Comparison of ENCODE assay signal across 16 cellular contexts in genomic region chr10:62233494-62234283, GRCh38. TPM values are rescaled to one million over a fixed set of nuclear protein-coding genes. Genes with fewer than 3 reads are reported as not detected.
DNase-seq lines count a peak whose midpoint lies in the region; ATAC-seq, FAIRE-seq and TF ChIP-seq lines count a peak whose summit lies in the region.
"Had no signal": no experiment of that assay in that cellular context is flagged by ENCODE, and none has a peak within 500 bp of the region (broad histone marks: within the 10 kb centered on the region; RNA-seq: fewer than 3 reads in every experiment).

No MANE protein-coding gene starts in this region.

- TSS peak; percentile 12 for BruUV-seq in IMR-90 (replicated peaks; lab: Mats Ljungman, UMichigan)

- no peaks in the 10 kb centered on the region for H3K27me3 ChIP-seq in IMR-90 (ENCODE audit: control insufficient read depth, insufficient read depth, low read length)
- H3K27me3 ChIP-seq in bronchial epithelial cell (ENCODE audit: control insufficient read depth, insufficient read depth, low read length): no peaks in the 10 kb centered on the region
- no peaks in the 10 kb centered on the region for H3K27me3 ChIP-seq in esophagus muscularis mucosa
- H3K27me3 ChIP-seq: upper lobe of left lung had no signal

- peak overlapping the region; percentile 5 for H2AK9ac ChIP-seq in IMR-90 (replicated peaks; ENCODE audit: low read depth, low read length, poor library complexity)

- peaks cover 0 to 4% of the 10 kb centered on the region in 2 experiments; a peak in 2 of 4 replicates for H3K79me1 ChIP-seq in IMR-90 (ENCODE audit: low read depth in 1 of 2, low read length in 2 of 2)

- peak overlapping the region; percentile 100 for H2BK5ac ChIP-seq in IMR-90 (ENCODE audit: low read depth, low read length, poor library complexity, severe bottlenecking)

- TF ChIP-seq EP300 in esophagus muscularis mucosa (IDR thresholded peaks at IDR 0.05): no peak

- dilution Hi-C loops in IMR-90 (cut with HindIII; ENCODE audit: low sequenced_read_pairs, unreplicated experiment): no loop called here

- in situ Hi-C loops in IMR-90 (cut with MboI; ENCODE audit: low sequenced_read_pairs): loop anchor here (5.0 to 25.0 kb wide), 4 partner anchors 136 to 1421 kb away; partner anchors contain the start of genes ARID5B and RHOBTB1

- peak overlapping the region; percentile 99 for H3K18ac ChIP-seq in IMR-90 (ENCODE audit: low read depth, low read length)

- H3K27me3 Mint-ChIP-seq in activated CD4-positive, alpha-beta T cell treated with anti-CD3 and anti-CD28 coated beads for 36 hours: no peaks in the 10 kb centered on the region
- H3K27me3 Mint-ChIP-seq in nephron progenitor cell (ENCODE audit: low read depth, poor library complexity): no peaks in the 10 kb centered on the region
- H3K27me3 Mint-ChIP-seq: naive thymus-derived CD8-positive, alpha-beta T cell had no signal

- H4K5ac ChIP-seq in IMR-90 (ENCODE audit: low read depth, low read length): peak overlapping the region; percentile 99

- peaks cover 3% of the 10 kb centered on the region; the same call in 1 of the 2 replicates for H3K9me1 ChIP-seq in IMR-90 (ENCODE audit: insufficient read depth, low read length)

- H3K4ac ChIP-seq in IMR-90 (ENCODE audit: low read depth, low read length): peak overlapping the region; percentile 98

- peak overlapping the region; percentile 82 for H3K27ac Mint-ChIP-seq in activated CD4-positive, alpha-beta T cell treated with anti-CD3 and anti-CD28 coated beads for 36 hours
- peak overlapping the region; percentile 75 for H3K27ac Mint-ChIP-seq in nephron progenitor cell
- H3K27ac Mint-ChIP-seq: H9 had no signal

- H3K4me1 Mint-ChIP-seq in activated CD4-positive, alpha-beta T cell treated with anti-CD3 and anti-CD28 coated beads for 36 hours: peaks cover 36% of the 10 kb centered on the region
- peaks cover 1% of the 10 kb centered on the region for H3K4me1 Mint-ChIP-seq in nephron progenitor cell

- no peaks in the 10 kb centered on the region for H3K9me3 Mint-ChIP-seq in activated CD4-positive, alpha-beta T cell treated with anti-CD3 and anti-CD28 coated beads for 36 hours (ENCODE audit: low read depth)
- H3K9me3 Mint-ChIP-seq in nephron progenitor cell: no peaks in the 10 kb centered on the region
- H3K9me3 Mint-ChIP-seq: H9; naive thymus-derived CD8-positive, alpha-beta T cell had no signal

- peak overlapping the region; percentile 52 for H3K4me3 Mint-ChIP-seq in activated CD4-positive, alpha-beta T cell treated with anti-CD3 and anti-CD28 coated beads for 36 hours
- H3K4me3 Mint-ChIP-seq in nephron progenitor cell: no peak overlapping the region
- H3K4me3 Mint-ChIP-seq: H9 had no signal

- intact Hi-C loops in activated CD4-positive, alpha-beta T cell treated with anti-CD3 and anti-CD28 coated beads for 36 hours (cut with DNase I, micrococcal nuclease): loop anchor here in 1 of 2 experiments (10.0 kb wide), 1 partner anchor 1509 kb away; no protein-coding TSS in a partner anchor
- intact Hi-C loops in IMR-90 (cut with micrococcal nuclease): loop anchor here (5.0 kb wide), 1 partner anchor 96 kb away; no protein-coding TSS in a partner anchor
- intact Hi-C loops in esophagus muscularis mucosa (cut with DNase I): no loop called here

- H3K4me3 ChIP-seq in IMR-90 (ENCODE audit: insufficient read depth, low read depth, low read length) (no peak overlapping the region), bronchial epithelial cell (ENCODE audit: low read depth, low read length) (no peak overlapping the region), esophagus muscularis mucosa (no peak overlapping the region)
- H3K4me3 ChIP-seq: upper lobe of left lung had no signal

- peak overlapping the region; percentile 48 for H3K9ac ChIP-seq in IMR-90 (ENCODE audit: low read depth, low read length)

- ATAC-seq in activated CD4-positive, alpha-beta T cell treated with anti-CD3 and anti-CD28 coated beads for 36 hours: no peak
- peak; percentile 22 for ATAC-seq in IMR-90 (ENCODE audit: low read depth)
- ATAC-seq: naive thymus-derived CD8-positive, alpha-beta T cell had no signal

- no peak for TF ChIP-seq RAD21 in IMR-90 (IDR thresholded peaks at IDR 0.05; ENCODE audit: low read length)

- no peak for TF ChIP-seq POLR2A in IMR-90 (IDR thresholded peaks at IDR 0.05; ENCODE audit: low read depth, low read length)
- no peak for TF ChIP-seq POLR2A in esophagus muscularis mucosa (IDR thresholded peaks at IDR 0.05; ENCODE audit: low read depth)

- H3K27ac ChIP-seq in IMR-90 (ENCODE audit: insufficient read depth, low read length) (peak overlapping the region; percentile 100), esophagus muscularis mucosa (replicated peaks in 1 of 4) (no peak overlapping the region)
- H3K27ac ChIP-seq: upper lobe of left lung, VCaP had no signal

- no peak overlapping the region for H2AFZ ChIP-seq in IMR-90 (replicated peaks; ENCODE audit: low read length, poor library complexity)

- peak overlapping the region; percentile 99 for H2BK120ac ChIP-seq in IMR-90 (ENCODE audit: low read depth, low read length)

- FAIRE-seq in bronchial epithelial cell (lab: Jason Lieb, UNC): no peak

- no peak for DNase-seq in activated CD4-positive, alpha-beta T cell treated with anti-CD3 and anti-CD28 coated beads for 36 hours
- DNase-seq in activated CD4-positive, alpha-beta T cell treated with anti-CD3 and anti-CD28 coated beads, Interleukin-2, amount 50 U/mL, for 1 hour: no peak
- DNase-seq in IMR-90 (peak; percentile 25), bronchial epithelial cell (ENCODE audit: low read depth) (peak; percentile 40), nephron progenitor cell (no peak), GF-D8 (lab: John Stamatoyannopoulos, UW) (no peak), esophagus muscularis mucosa (ENCODE audit: extremely low spot score) (no peak), SW 1271 (lab: John Stamatoyannopoulos, UW) (no peak)
- DNase-seq: activated effector memory CD4-positive, alpha-beta T cell treated with anti-CD3 and anti-CD28 coated beads, Interleukin-2, amount 50 U/mL, for 16 hours; DND-41; H9; naive thymus-derived CD8-positive, alpha-beta T cell; NCI-H1092 treated with DMSO at 0.1 percent for 48 hours; NCI-H524; upper lobe of left lung had no signal

- peak overlapping the region; percentile 90 for H4K91ac ChIP-seq in IMR-90 (ENCODE audit: insufficient read depth, low read depth, low read length)

- 100% methylated on average over 1 of the region's 6 CpGs; no CpG with 5 or more reads in 1 of the 2 experiments for WGBS in IMR-90 (ENCODE audit: extremely low coverage in 2 of 2, insufficient read length in 1 of 2), 2 experiments
- 80% methylated on average over 6 of the region's 6 CpGs for WGBS in esophagus muscularis mucosa

- no peaks in the 10 kb centered on the region for H3K36me3 ChIP-seq in IMR-90 (ENCODE audit: control insufficient read depth, insufficient read depth, low read length)
- no peaks in the 10 kb centered on the region for H3K36me3 ChIP-seq in bronchial epithelial cell (ENCODE audit: control insufficient read depth, insufficient read depth, low read length)
- H3K36me3 ChIP-seq in esophagus muscularis mucosa: no peaks in the 10 kb centered on the region
- H3K36me3 ChIP-seq: upper lobe of left lung had no signal

- H3K14ac ChIP-seq in IMR-90 (replicated peaks; ENCODE audit: low read depth, low read length): peak overlapping the region; percentile 47

- no peaks in the 10 kb centered on the region for H3K9me3 ChIP-seq in IMR-90 (ENCODE audit: control insufficient read depth, insufficient read depth, low read length)
- no peaks in the 10 kb centered on the region for H3K9me3 ChIP-seq in esophagus muscularis mucosa
- H3K9me3 ChIP-seq: upper lobe of left lung had no signal

- peak overlapping the region; percentile 75 for H2BK15ac ChIP-seq in IMR-90 (ENCODE audit: low read depth, low read length)

- peak overlapping the region; percentile 57; the same call in 1 of the 2 replicates for H3K4me2 ChIP-seq in IMR-90 (ENCODE audit: low read depth, low read length)

- POLR2A ChIA-PET in activated CD4-positive, alpha-beta T cell treated with anti-CD3 and anti-CD28 coated beads for 36 hours (lab: Charles Lee): interaction anchor here (0.5 to 1.1 kb wide), 2 partner anchors 184 to 209 kb away, joined by 3 read pairs; no protein-coding TSS in a partner anchor
- POLR2A ChIA-PET in IMR-90 (lab: Charles Lee; ENCODE audit: unreplicated experiment): interaction anchor here (0.6 to 1.5 kb wide), 3 partner anchors 12 to 183 kb away, joined by 6 to 11 read pairs (median 10); no protein-coding TSS in a partner anchor

- H3K23ac ChIP-seq in IMR-90 (ENCODE audit: low read depth, low read length): peak overlapping the region; percentile 95

- peaks cover 11% of the 10 kb centered on the region for H3K36me3 Mint-ChIP-seq in activated CD4-positive, alpha-beta T cell treated with anti-CD3 and anti-CD28 coated beads for 36 hours (ENCODE audit: low read depth)
- peaks cover 16% of the 10 kb centered on the region for H3K36me3 Mint-ChIP-seq in nephron progenitor cell (ENCODE audit: low read depth)
- H3K36me3 Mint-ChIP-seq: naive thymus-derived CD8-positive, alpha-beta T cell had no signal

- no peaks in the 10 kb centered on the region for H4K20me1 ChIP-seq in IMR-90 (ENCODE audit: insufficient read depth, low read length)

- CTCF ChIA-PET in activated CD4-positive, alpha-beta T cell treated with anti-CD3 and anti-CD28 coated beads for 36 hours (lab: Charles Lee): interaction anchor here (1.0 to 1.9 kb wide), 4 partner anchors 12 to 190 kb away, joined by 3 to 8 read pairs (median 6); no protein-coding TSS in a partner anchor
- CTCF ChIA-PET in IMR-90 (lab: Yijun Ruan, JAX): interaction anchor here (0.6 kb wide), 1 partner anchor 1077 kb away, joined by 5 read pairs; no protein-coding TSS in a partner anchor

- TF ChIP-seq CTCF in IMR-90 (conservative IDR thresholded peaks at IDR 0.05; ENCODE audit: low read depth, low read length): no peak
- no peak for TF ChIP-seq CTCF in bronchial epithelial cell (IDR thresholded peaks at IDR 0.05; ENCODE audit: insufficient read depth, low read length, severe bottlenecking)
- no peak for TF ChIP-seq CTCF in nephron progenitor cell (IDR thresholded peaks at IDR 0.05)
- no peak for TF ChIP-seq CTCF in esophagus muscularis mucosa (IDR thresholded peaks at IDR 0.05)

- H4K8ac ChIP-seq in IMR-90 (ENCODE audit: low read depth in 2 of 2, low read length in 2 of 2): peak overlapping the region; percentile 65 to 89

- H3K56ac ChIP-seq in IMR-90 (ENCODE audit: extremely low read depth, insufficient read depth, low read length): peak overlapping the region; percentile 71

- peak overlapping the region; percentile 95 for H2AK5ac ChIP-seq in IMR-90 (ENCODE audit: low read depth, low read length)

- H3K4me1 ChIP-seq in IMR-90 (ENCODE audit: control insufficient read depth, insufficient read depth, low read length): peaks cover 21% of the 10 kb centered on the region
- peaks cover 3 to 27% (median 15%) of the 10 kb centered on the region in 4 donors for H3K4me1 ChIP-seq in esophagus muscularis mucosa
- H3K4me1 ChIP-seq: upper lobe of left lung had no signal

- peak overlapping the region; percentile 82 for H2BK20ac ChIP-seq in IMR-90 (ENCODE audit: low read depth, low read length)

RNA-seq across cellular contexts. Expression of gene RTKN2, which starts 35.0 kb away (rescaled TPM):
- total RNA-seq in activated CD4-positive, alpha-beta T cell treated with anti-CD3 and anti-CD28 coated beads for 36 hours: 1 to 10 TPM; 4.8 TPM
- total RNA-seq in IMR-90 (2012; rRNA removed): 0.90 and 2.2 TPM in 2 replicates
- polyA plus RNA-seq in IMR-90 (2012; rRNA removed): 0.63 and 0.75 TPM in 2 replicates
- 0.05 and 0.08 TPM in 2 replicates for polyA plus RNA-seq in IMR-90 (2012; cell fraction: cytosol; rRNA removed)
- 0.04 and 0.72 TPM in 2 replicates for polyA plus RNA-seq in IMR-90 (2012; cell fraction: nucleus; rRNA removed; ENCODE audit: low replicate concordance)
- 0.79 and 1.7 TPM in 2 replicates for total RNA-seq in bronchial epithelial cell
- total RNA-seq in esophagus muscularis mucosa: under 1 TPM in 3 of 4 donors, not detected in 1; 0.11 to 0.42 (median 0.39) TPM

Comparison
In these comparisons a context has a peak if more than half of its experiments do, and no peak if none do; other contexts are left out.
1. DNase-seq: peak in IMR-90 (single experiment) and bronchial epithelial cell (single experiment); none in activated CD4-positive, alpha-beta T cell treated with anti-CD3 and anti-CD28 coated beads for 36 hours (single experiment), activated CD4-positive, alpha-beta T cell treated with anti-CD3 and anti-CD28 coated beads, Interleukin-2, amount 50 U/mL, for 1 hour (single experiment), nephron progenitor cell (single experiment), GF-D8 (single experiment), esophagus muscularis mucosa (single experiment) and SW 1271 (0 of 2).